7 cellular contexts compared by ENCODE assay signal in genomic region chr17:7439462-7440112, GRCh38. TPM values are rescaled to one million over a fixed set of nuclear protein-coding genes. Genes with fewer than 3 reads are reported as not detected.
DNase-seq lines count a peak whose midpoint lies in the region; ATAC-seq lines count a peak whose summit lies in the region.

TSS of gene FGF11 (plus strand) at chr17:7439512. CDS start at chr17:7439621, 109 bp downstream.

- H3K9me3 Mint-ChIP-seq in activated T-helper 2 cell treated with anti-CD3 and anti-CD28 coated beads, Interferon-gamma antibody, Interleukin-2, Interleukin-4, amounts not matched to agents 10 μg/mL and 5 μg/mL and 100 μg/mL, durations not matched to agents 14 hours and 24 hours and 36 hours: no peaks in the 10 kb centered on the region
- H3K9me3 Mint-ChIP-seq in stimulated activated memory B cell treated with anti-CD40 and anti-IgM and Interleukin-4, amounts not matched to agents 10 μg/mL and 1 μg/mL and 100 μg/mL, for 72 hours: no peaks in the 10 kb centered on the region

- no peak for ATAC-seq in stimulated activated memory B cell treated with anti-CD40 and anti-IgM and Interleukin-4, amounts not matched to agents 10 μg/mL and 1 μg/mL and 100 μg/mL, for 72 hours

- peaks cover 38% of the 10 kb centered on the region for H3K27me3 Mint-ChIP-seq in activated T-helper 2 cell treated with anti-CD3 and anti-CD28 coated beads, Interferon-gamma antibody, Interleukin-2, Interleukin-4, amounts not matched to agents 10 μg/mL and 5 μg/mL and 100 μg/mL, durations not matched to agents 14 hours and 24 hours and 36 hours (ENCODE audit: low read depth)
- H3K27me3 Mint-ChIP-seq in stimulated activated memory B cell treated with anti-CD40 and anti-IgM and Interleukin-4, amounts not matched to agents 10 μg/mL and 1 μg/mL and 100 μg/mL, for 72 hours: peaks cover 62% of the 10 kb centered on the region

- peaks cover 30% of the 10 kb centered on the region for H3K4me1 Mint-ChIP-seq in activated T-helper 2 cell treated with anti-CD3 and anti-CD28 coated beads, Interferon-gamma antibody, Interleukin-2, Interleukin-4, amounts not matched to agents 10 μg/mL and 5 μg/mL and 100 μg/mL, durations not matched to agents 14 hours and 24 hours and 36 hours (ENCODE audit: low read depth)
- H3K4me1 Mint-ChIP-seq in stimulated activated memory B cell treated with anti-CD40 and anti-IgM and Interleukin-4, amounts not matched to agents 10 μg/mL and 1 μg/mL and 100 μg/mL, for 72 hours: peaks cover 43% of the 10 kb centered on the region

- peak within 1 kb of the TSS; percentile 13 for H3K27ac Mint-ChIP-seq in activated T-helper 2 cell treated with anti-CD3 and anti-CD28 coated beads, Interferon-gamma antibody, Interleukin-2, Interleukin-4, amounts not matched to agents 10 μg/mL and 5 μg/mL and 100 μg/mL, durations not matched to agents 14 hours and 24 hours and 36 hours
- peak within 1 kb of the TSS; percentile 72 for H3K27ac Mint-ChIP-seq in stimulated activated memory B cell treated with anti-CD40 and anti-IgM and Interleukin-4, amounts not matched to agents 10 μg/mL and 1 μg/mL and 100 μg/mL, for 72 hours

- no peak for DNase-seq in activated T-helper 2 cell treated with anti-CD3 and anti-CD28 coated beads, Interferon-gamma antibody, Interleukin-2, Interleukin-4, amounts not matched to agents 10 μg/mL and 5 μg/mL and 100 μg/mL, durations not matched to agents 14 hours and 24 hours and 36 hours (ENCODE audit: low spot score)
- DNase-seq in iPS-NIHi7 (ENCODE audit: extremely low spot score): no peak
- no peak for DNase-seq in NCI-H2171 (lab: John Stamatoyannopoulos, UW)
- no peak for DNase-seq in T-helper 9 cell

- peaks cover 31% of the 10 kb centered on the region for H3K36me3 Mint-ChIP-seq in activated T-helper 2 cell treated with anti-CD3 and anti-CD28 coated beads, Interferon-gamma antibody, Interleukin-2, Interleukin-4, amounts not matched to agents 10 μg/mL and 5 μg/mL and 100 μg/mL, durations not matched to agents 14 hours and 24 hours and 36 hours (ENCODE audit: low read depth)
- H3K36me3 Mint-ChIP-seq in stimulated activated memory B cell treated with anti-CD40 and anti-IgM and Interleukin-4, amounts not matched to agents 10 μg/mL and 1 μg/mL and 100 μg/mL, for 72 hours: peaks cover 21% of the 10 kb centered on the region

- peak within 1 kb of the TSS; percentile 92 for H3K4me3 ChIP-seq in HUES48 (ENCODE audit: low read depth, low read length)
- peak within 1 kb of the TSS; percentile 75 for H3K4me3 ChIP-seq in iPS-18c (ENCODE audit: insufficient read depth, low read depth, low read length)

- peak within 1 kb of the TSS; percentile 81 for H3K4me3 Mint-ChIP-seq in activated T-helper 2 cell treated with anti-CD3 and anti-CD28 coated beads, Interferon-gamma antibody, Interleukin-2, Interleukin-4, amounts not matched to agents 10 μg/mL and 5 μg/mL and 100 μg/mL, durations not matched to agents 14 hours and 24 hours and 36 hours (ENCODE audit: low read depth)
- peak within 1 kb of the TSS; percentile 82 for H3K4me3 Mint-ChIP-seq in stimulated activated memory B cell treated with anti-CD40 and anti-IgM and Interleukin-4, amounts not matched to agents 10 μg/mL and 1 μg/mL and 100 μg/mL, for 72 hours

- peak within 1 kb of the TSS; percentile 93 for H3K9ac ChIP-seq in HUES48 (ENCODE audit: low read depth, low read length)

- intact Hi-C loops in activated T-helper 2 cell treated with anti-CD3 and anti-CD28 coated beads, Interferon-gamma antibody, Interleukin-2, Interleukin-4, amounts not matched to agents 10 μg/mL and 5 μg/mL and 100 μg/mL, durations not matched to agents 14 hours and 24 hours and 36 hours (cut with micrococcal nuclease): loop anchor here (5.0 kb wide), 3 partner anchors 123 to 618 kb away; partner anchors contain the start of genes EIF5A and SENP3

- peaks cover 29% of the 10 kb centered on the region for H3K4me1 ChIP-seq in HUES48 (ENCODE audit: control insufficient read depth, insufficient read depth, low read length)

- H3K27me3 ChIP-seq in HUES48 (ENCODE audit: control insufficient read depth, insufficient read depth, low read length): peaks cover 24% of the 10 kb centered on the region

- no peaks in the 10 kb centered on the region for H3K36me3 ChIP-seq in HUES48 (ENCODE audit: control insufficient read depth, insufficient read depth, low read length)

- H3K9me3 ChIP-seq in HUES48 (ENCODE audit: control insufficient read depth, insufficient read depth, low read length): no peaks in the 10 kb centered on the region
- no peaks in the 10 kb centered on the region for H3K9me3 ChIP-seq in iPS-18c (ENCODE audit: control insufficient read depth, insufficient read depth, low read length)

- peak within 1 kb of the TSS; percentile 86 for H3K27ac ChIP-seq in HUES48 (ENCODE audit: low read depth, low read length)

RNA-seq across cellular contexts. Expression of gene FGF11, which starts in this region (rescaled TPM):
- 4.8 and 6.1 TPM in 2 replicates for total RNA-seq in activated T-helper 2 cell treated with anti-CD3 and anti-CD28 coated beads, Interferon-gamma antibody, Interleukin-2, Interleukin-4, amounts not matched to agents 10 μg/mL and 5 μg/mL and 100 μg/mL, durations not matched to agents 14 hours and 24 hours and 36 hours
